9 cellular contexts compared by ENCODE assay signal in genomic region chr6:158008894-158009891, GRCh38. TPM values are rescaled to one million over a fixed set of nuclear protein-coding genes. Genes with fewer than 3 reads are reported as not detected.
DNase-seq lines count a peak whose midpoint lies in the region; ATAC-seq, FAIRE-seq and TF ChIP-seq lines count a peak whose summit lies in the region.
"Had no signal": no experiment of that assay in that cellular context is flagged by ENCODE, and none has a peak within 500 bp of the region (broad histone marks: within the 10 kb centered on the region; RNA-seq: fewer than 3 reads in every experiment).

No MANE protein-coding gene starts in this region.

- TF ChIP-seq RAD21 in HepG2 (CRISPR knock-in tag; IDR thresholded peaks at IDR 0.05), result no peak

- H3K9ac ChIP-seq in HepG2 (ENCODE audit: insufficient read depth, low read depth, low read length), result no peak overlapping the region

- ATAC-seq in body of pancreas (no peak), HepG2 (no peak), GM21447 (IDR thresholded peaks at IDR 0.05; ENCODE audit: unreplicated experiment) (no peak)
- ATAC-seq: left colon had no signal

- DNase-seq in GDM1 (lab: John Stamatoyannopoulos, UW), result peak; percentile 35
- peak in 2 of 3 donors; percentile 36 to 60 for DNase-seq in Peyer's patch
- DNase-seq in body of pancreas, result peak in 3 of 4 donors; percentile 51 to 53 (median 53)
- no peak for DNase-seq in HepG2 (ENCODE audit: low spot score)
- DNase-seq in stomach, result no peak
- DNase-seq in cortex of kidney (lab: John Stamatoyannopoulos, UW), result no peak
- no peak for DNase-seq in NCI-H1930 (lab: John Stamatoyannopoulos, UW)

- H3K36me3 ChIP-seq in Peyer's patch (no peaks in the 10 kb centered on the region), body of pancreas (replicated peaks in 1 of 2; ENCODE audit: insufficient read depth in 1 of 2, low read depth in 2 of 2) (no peaks in the 10 kb centered on the region), HepG2 (replicated peaks in 1 of 2; ENCODE audit: control insufficient read depth in 1 of 2, insufficient read depth in 2 of 2, low read length in 2 of 2) (peaks cover 14 to 24% of the 10 kb centered on the region in 2 experiments), stomach (no peaks in the 10 kb centered on the region)

- no peak for TF ChIP-seq POLR2A in Peyer's patch (IDR thresholded peaks at IDR 0.05)
- no peak for TF ChIP-seq POLR2A in body of pancreas (IDR thresholded peaks at IDR 0.05)
- no peak for TF ChIP-seq POLR2A in HepG2 (IDR thresholded peaks at IDR 0.05; ENCODE audit: insufficient read depth in 1 of 2, low read depth in 2 of 2, low read length in 2 of 2)
- no peak for TF ChIP-seq POLR2A in stomach (IDR thresholded peaks at IDR 0.05)

- CTCF ChIA-PET in HepG2 (lab: Yijun Ruan, JAX; ENCODE audit: low intra/inter-chr PET ratio, low total read pairs), result no interaction called here

- peak overlapping the region in 1 of 4 donors; percentile 4 for H3K4me3 ChIP-seq in Peyer's patch
- no peak overlapping the region for H3K4me3 ChIP-seq in body of pancreas
- no peak overlapping the region for H3K4me3 ChIP-seq in HepG2 (replicated peaks in 1 of 3; ENCODE audit: insufficient read depth in 1 of 3, low read depth in 2 of 3, low read length in 3 of 3)
- no peak overlapping the region for H3K4me3 ChIP-seq in stomach

- BruUV-seq in HepG2 (replicated peaks; lab: Mats Ljungman, UMichigan), result no TSS peak

- in situ Hi-C loops in HepG2 (cut with HindIII; ENCODE audit: extremely low pct_ligation_motif_present, low pct_unique_long_range_greater_than_20kb), result no loop called here

- no peak overlapping the region for H3K4me2 ChIP-seq in HepG2 (ENCODE audit: low read depth, low read length)

- no peak for TF ChIP-seq CTCF in Peyer's patch (IDR thresholded peaks at IDR 0.05)
- TF ChIP-seq CTCF in body of pancreas (IDR thresholded peaks at IDR 0.05), result no peak
- TF ChIP-seq CTCF in HepG2 (CRISPR knock-in tag; IDR thresholded peaks at IDR 0.05), result no peak
- TF ChIP-seq CTCF in stomach (IDR thresholded peaks at IDR 0.05), result no peak

- H3K9me3 ChIP-seq in Peyer's patch (no peaks in the 10 kb centered on the region), body of pancreas (no peaks in the 10 kb centered on the region), HepG2 (ENCODE audit: low read length) (no peaks in the 10 kb centered on the region), stomach (no peaks in the 10 kb centered on the region)

- no peaks in the 10 kb centered on the region for H3K27me3 ChIP-seq in Peyer's patch
- H3K27me3 ChIP-seq in body of pancreas, result no peaks in the 10 kb centered on the region
- no peaks in the 10 kb centered on the region for H3K27me3 ChIP-seq in HepG2 (ENCODE audit: control insufficient read depth in 1 of 2, insufficient read depth in 2 of 2, low read length in 2 of 2)
- H3K27me3 ChIP-seq in stomach, result no peaks in the 10 kb centered on the region

- H2AFZ ChIP-seq in HepG2 (ENCODE audit: low read length), result no peak overlapping the region

- H3K27ac ChIP-seq in Peyer's patch (peak overlapping the region in 3 of 4 donors; percentile 32 to 41 (median 34)), body of pancreas (peak overlapping the region; percentile 42 to 78 (median 74)), HepG2 (ENCODE audit: extremely low read length, insufficient read depth, low read length) (peak overlapping the region; percentile 99), stomach (peak overlapping the region in 4 of 5 donors; percentile 27 to 56 (median 39))

- POLR2A ChIA-PET in HepG2 (lab: Yijun Ruan, JAX), result interaction anchor here (1.0 to 11.3 kb wide), 6 partner anchors 9 to 39 kb away, joined by 5 to 345 read pairs (median 19); partner anchors contain the start of gene SYNJ2

- H3K4me1 ChIP-seq in Peyer's patch, result peaks cover 0 to 34% (median 3%) of the 10 kb centered on the region in 4 donors
- H3K4me1 ChIP-seq in body of pancreas, result peaks cover 55% of the 10 kb centered on the region
- H3K4me1 ChIP-seq in HepG2 (ENCODE audit: insufficient read depth, low read length), result peaks cover 99% of the 10 kb centered on the region
- peaks cover 15 to 43% (median 25%) of the 10 kb centered on the region in 4 donors for H3K4me1 ChIP-seq in stomach

- TF ChIP-seq EP300 in HepG2 (IDR thresholded peaks at IDR 0.05; ENCODE audit: low read depth in 2 of 2, low read length in 2 of 2) (no peak), HepG2 (CRISPR knock-in tag; IDR thresholded peaks at IDR 0.05; ENCODE audit: borderline replicate concordance) (no peak), stomach (IDR thresholded peaks at IDR 0.05) (no peak)

- 56 to 70% methylated on average over 19 of the region's 19 CpGs for WGBS in body of pancreas, 2 donors
- WGBS in HepG2 (ENCODE audit: low lambda C conversion rate), result 96% methylated on average over 19 of the region's 19 CpGs
- WGBS in stomach, 5 donors, result 48 to 74% (median 61%) methylated on average over 19 of the region's 19 CpGs

- intact Hi-C loops in body of pancreas (cut with DNase I) (no loop called here), HepG2 (cut with micrococcal nuclease; ENCODE audit: unreplicated experiment) (no loop called here), stomach (cut with DNase I; ENCODE audit: low total_unique reads) (no loop called here)

- peaks cover 87% of the 10 kb centered on the region for H3K79me2 ChIP-seq in HepG2 (ENCODE audit: insufficient read depth, low read length)

- FAIRE-seq in HepG2 (lab: Jason Lieb, UNC), result no peak

- 0 out of 2 replicates have a peak, but pooled peaks cover 2% of the 10 kb centered on the region for H4K20me1 ChIP-seq in HepG2 (ENCODE audit: insufficient read depth, low read length)

TF ChIP-seq in HepG2, 621 proteins besides CTCF, POLR2A, EP300 and RAD21 (continues in another document):
- TF ChIP-seq ZNF724P (CRISPR knock-in tag; IDR thresholded peaks at IDR 0.05; ENCODE audit: borderline replicate concordance) (no peak), ARHGAP35 (CRISPR knock-in tag; IDR thresholded peaks at IDR 0.05; ENCODE audit: borderline replicate concordance) (no peak), ELF4 (CRISPR knock-in tag; IDR thresholded peaks at IDR 0.05; ENCODE audit: borderline replicate concordance) (no peak), UBTF (CRISPR knock-in tag; IDR thresholded peaks at IDR 0.05) (no peak), ZNF83 (CRISPR knock-in tag; IDR thresholded peaks at IDR 0.05; ENCODE audit: borderline replicate concordance) (no peak), KDM1A (CRISPR knock-in tag; IDR thresholded peaks at IDR 0.05) (peak; percentile 96), NAIF1 (CRISPR knock-in tag; IDR thresholded peaks at IDR 0.05; ENCODE audit: borderline replicate concordance) (no peak)

RNA-seq across cellular contexts. Expression of gene SYNJ2, which starts 27.5 kb away (rescaled TPM):
- total RNA-seq in Peyer's patch (10 to 100 TPM; 26.8 to 47.2 (median 34.0) TPM), body of pancreas (10 to 100 TPM; 12.2 to 14.8 TPM), HepG2 (2016; rRNA removed; fragmentation: Illumina TruSeq; extraction: Trizol) (39.0 and 39.1 TPM in 2 replicates), stomach (10 to 100 TPM; 11.7 to 41.4 (median 25.4) TPM)
- 50.4 and 51.2 TPM in 2 replicates for total RNA-seq in HepG2 (2016; cell fraction: cytosol; rRNA removed; fragmentation: Illumina TruSeq; extraction: Trizol; ENCODE audit: low read depth)
- total RNA-seq in HepG2 (2016; cell fraction: insoluble cytoplasmic fraction; rRNA removed; fragmentation: Illumina TruSeq; extraction: Trizol), result 32.6 and 44.6 TPM in 2 replicates
- total RNA-seq in HepG2 (2016; cell fraction: membrane; rRNA removed; fragmentation: Illumina TruSeq; extraction: Trizol), result 52.4 and 52.9 TPM in 2 replicates
- 33.3 and 38.2 TPM in 2 replicates for total RNA-seq in HepG2 (2016; cell fraction: nucleus; rRNA removed; fragmentation: Illumina TruSeq; extraction: Trizol)
- polyA plus RNA-seq in HepG2 (2011; rRNA removed) (57.6 and 59.5 TPM in 2 replicates), stomach (1 to 10 TPM; 4.7 to 6.3 (median 6.0) TPM)
- 44.7 and 49.0 TPM in 2 replicates for polyA plus RNA-seq in HepG2 (2011; cell fraction: cytosol; rRNA removed)
- polyA plus RNA-seq in HepG2 (2011; cell fraction: nucleus; rRNA removed), result 85.9 and 86.7 TPM in 2 replicates
- 53.7 and 59.9 TPM in 2 replicates for polyA plus RNA-seq in HepG2 (2012)
- polyA plus RNA-seq in HepG2 (2016; cell fraction: cytosol; fragmentation: Illumina TruSeq; extraction: Trizol; ENCODE audit: low read depth), result 53.0 and 54.8 TPM in 2 replicates
- polyA plus RNA-seq in HepG2 (2016; cell fraction: insoluble cytoplasmic fraction; fragmentation: Illumina TruSeq; extraction: Trizol; ENCODE audit: low read depth), result 28.2 and 29.0 TPM in 2 replicates
- polyA plus RNA-seq in HepG2 (2016; cell fraction: membrane; fragmentation: Illumina TruSeq; extraction: Trizol; ENCODE audit: low read depth), result 41.5 and 42.8 TPM in 2 replicates
- polyA plus RNA-seq in HepG2 (2016; cell fraction: nucleus; fragmentation: Illumina TruSeq; extraction: Trizol; ENCODE audit: insufficient read depth, low read depth), result 49.3 and 52.0 TPM in 2 replicates
- 21.9 and 161 TPM in 2 replicates for polyA minus RNA-seq in HepG2 (2011; rRNA and poly(A)+ RNA removed; ENCODE audit: low replicate concordance)
- 57.2 and 71.5 TPM in 2 replicates for polyA minus RNA-seq in HepG2 (2011; cell fraction: cytosol; rRNA and poly(A)+ RNA removed)
- 135 and 148 TPM in 2 replicates for polyA minus RNA-seq in HepG2 (2011; cell fraction: nucleus; rRNA and poly(A)+ RNA removed)

Comparison
In these comparisons a context has a peak if more than half of its experiments do, and no peak if none do; other contexts are left out.
1. DNase-seq: peak in GDM1 (single experiment), Peyer's patch (2 of 3) and body of pancreas (3 of 4); none in HepG2 (single experiment), stomach (single experiment), cortex of kidney (single experiment) and NCI-H1930 (0 of 2).
2. H3K27ac ChIP-seq: peak in every context shown above with its lines; median percentile 99 in HepG2; 74 in body of pancreas; 39 in stomach; 34 in Peyer's patch.